26 cellular contexts compared by ENCODE assay signal in genomic region chr2:216540920-216541319, GRCh38. TPM values are rescaled to one million over a fixed set of nuclear protein-coding genes. Genes with fewer than 3 reads are reported as not detected.
A peak's percentile ranks its signal among the peaks of the same experiment; 100 is the strongest.
DNase-seq lines count a peak whose midpoint lies in the region; ATAC-seq and TF ChIP-seq lines count a peak whose summit lies in the region.
"Had no signal": no experiment of that assay in that cellular context is flagged by ENCODE, and none has a peak within 500 bp of the region (broad histone marks: within the 10 kb centered on the region; RNA-seq: fewer than 3 reads in every experiment).

No MANE protein-coding gene starts in this region.

- no peaks in the 10 kb centered on the region for H3K36me3 ChIP-seq in adipocyte (ENCODE audit: control insufficient read depth, insufficient read depth, low read length, severe bottlenecking)
- no peaks in the 10 kb centered on the region for H3K36me3 ChIP-seq in gastroesophageal sphincter
- H3K36me3 ChIP-seq: gastrocnemius medialis, stomach had no signal

- DNase-seq in ELF-1 (ENCODE audit: low read depth, low spot score) (peak; percentile 65), adipocyte (ENCODE audit: low read depth) (peak; percentile 34), osteocyte (ENCODE audit: extremely low spot score, unreplicated experiment) (no peak), endothelial cell (ENCODE audit: low spot score) (no peak), progenitor cell of endocrine pancreas (ENCODE audit: low spot score, unreplicated experiment) (no peak)
- no peak for DNase-seq in activated CD8-positive, alpha-beta memory T cell treated with anti-CD3 and anti-CD28 coated beads for 24 hours
- DNase-seq in activated T-cell treated with anti-CD3 and anti-CD28 coated beads, Interleukin-2, amount 50 U/mL, for 4 hours, result no peak
- DNase-seq: activated naive CD4-positive, alpha-beta T cell treated with anti-CD3 and anti-CD28 coated beads for 36 hours; amniotic stem cell; gastrocnemius medialis; Kasumi-1; mesenchymal stem cell; NCI-H146; NCI-H2107; NCI-H446 treated with DMSO at 0.1 percent for 48 hours; SHP77 treated with DMSO at 0.1 percent for 48 hours; stimulated activated CD4-positive, alpha-beta T cell treated with anti-CD3 and anti-CD28 coated beads, Interleukin-1b, Interleukin-23, amount 100 ng/mL, for 48 hours; stomach; T1000; trophoblast cell had no signal

- H3K36me3 Mint-ChIP-seq in osteocyte (ENCODE audit: unreplicated experiment), result no peaks in the 10 kb centered on the region
- H3K36me3 Mint-ChIP-seq in endothelial cell (ENCODE audit: low read depth, unreplicated experiment), result no peaks in the 10 kb centered on the region
- H3K36me3 Mint-ChIP-seq in activated T-cell treated with anti-CD3 and anti-CD28 coated beads, Interleukin-2, amount 50 U/mL, for 4 hours (ENCODE audit: insufficient read depth), result no peaks in the 10 kb centered on the region
- H3K36me3 Mint-ChIP-seq in progenitor cell of endocrine pancreas (ENCODE audit: insufficient read depth), result no peaks in the 10 kb centered on the region

- ATAC-seq in gastroesophageal sphincter, result no peak
- ATAC-seq in activated T-cell treated with anti-CD3 and anti-CD28 coated beads, Interleukin-2, amount 50 U/mL, for 4 hours, result no peak
- ATAC-seq: WTC11 had no signal

- H3K4me1 Mint-ChIP-seq in osteocyte (ENCODE audit: unreplicated experiment) (peaks cover 59% of the 10 kb centered on the region), endothelial cell (ENCODE audit: unreplicated experiment) (peaks cover 32% of the 10 kb centered on the region), progenitor cell of endocrine pancreas (ENCODE audit: low read depth) (peaks cover 6% of the 10 kb centered on the region)
- H3K4me1 Mint-ChIP-seq in activated T-cell treated with anti-CD3 and anti-CD28 coated beads, Interleukin-2, amount 50 U/mL, for 4 hours (ENCODE audit: low read depth), result no peaks in the 10 kb centered on the region
- H3K4me1 Mint-ChIP-seq: B cell had no signal

- H3K4me3 ChIP-seq in adipocyte (ENCODE audit: low read length) (no peak overlapping the region), gastroesophageal sphincter (no peak overlapping the region)
- H3K4me3 ChIP-seq: gastrocnemius medialis, smooth muscle cell, stomach had no signal

- peaks cover 7% of the 10 kb centered on the region for H3K27me3 ChIP-seq in adipocyte (replicated peaks; ENCODE audit: control insufficient read depth, insufficient read depth, low read length)
- H3K27me3 ChIP-seq in gastroesophageal sphincter, result no peaks in the 10 kb centered on the region
- H3K27me3 ChIP-seq: gastrocnemius medialis, stomach had no signal

- TF ChIP-seq EP300 in gastroesophageal sphincter (IDR thresholded peaks at IDR 0.05), result no peak

- TF ChIP-seq POLR2A in gastroesophageal sphincter (IDR thresholded peaks at IDR 0.05), result no peak

- H3K27ac Mint-ChIP-seq in osteocyte (ENCODE audit: unreplicated experiment) (peak overlapping the region; percentile 92), endothelial cell (ENCODE audit: unreplicated experiment) (no peak overlapping the region), progenitor cell of endocrine pancreas (no peak overlapping the region)
- H3K27ac Mint-ChIP-seq: activated naive CD4-positive, alpha-beta T cell treated with anti-CD3 and anti-CD28 coated beads for 36 hours; activated T-helper 1 cell treated with anti-CD3 and anti-CD28 coated beads, Interleukin-12 subunit alpha, Interleukin-12 subunit beta, Interleukin-2, Interleukin-4 antibody, amounts not matched to agents 30 ng/mL and 10 ng/mL and 1 ng/mL, durations not matched to agents 14 hours and 24 hours and 36 hours; B cell; dendritic cell treated with granulocyte-macrophage colony-stimulating factor and Interleukin-4, amounts not matched to agents 40 ng/mL and 50 ng/mL, for 4 days; WTC11 had no signal

- H3K9me3 ChIP-seq in adipocyte (ENCODE audit: control insufficient read depth, low read length) (no peaks in the 10 kb centered on the region), gastroesophageal sphincter (no peaks in the 10 kb centered on the region)
- H3K9me3 ChIP-seq: gastrocnemius medialis, stomach had no signal

- TF ChIP-seq CTCF in gastroesophageal sphincter (IDR thresholded peaks at IDR 0.05) (no peak), osteocyte (IDR thresholded peaks at IDR 0.05) (no peak), endothelial cell (IDR thresholded peaks at IDR 0.05; ENCODE audit: unreplicated experiment) (no peak), progenitor cell of endocrine pancreas (IDR thresholded peaks at IDR 0.05; ENCODE audit: unreplicated experiment) (no peak)

- H3K9me3 Mint-ChIP-seq in osteocyte (ENCODE audit: unreplicated experiment) (no peaks in the 10 kb centered on the region), endothelial cell (ENCODE audit: unreplicated experiment) (no peaks in the 10 kb centered on the region), progenitor cell of endocrine pancreas (ENCODE audit: low read depth) (no peaks in the 10 kb centered on the region)
- H3K9me3 Mint-ChIP-seq in activated T-cell treated with anti-CD3 and anti-CD28 coated beads, Interleukin-2, amount 50 U/mL, for 4 hours, result no peaks in the 10 kb centered on the region
- H3K9me3 Mint-ChIP-seq: activated naive CD4-positive, alpha-beta T cell treated with anti-CD3 and anti-CD28 coated beads for 36 hours; activated T-helper 1 cell treated with anti-CD3 and anti-CD28 coated beads, Interleukin-12 subunit alpha, Interleukin-12 subunit beta, Interleukin-2, Interleukin-4 antibody, amounts not matched to agents 30 ng/mL and 10 ng/mL and 1 ng/mL, durations not matched to agents 14 hours and 24 hours and 36 hours; dendritic cell treated with granulocyte-macrophage colony-stimulating factor and Interleukin-4, amounts not matched to agents 40 ng/mL and 50 ng/mL, for 4 days had no signal

- H3K27ac ChIP-seq in gastroesophageal sphincter, result peak overlapping the region; percentile 26 to 86 (median 80)
- H3K27ac ChIP-seq: gastrocnemius medialis had no signal

- H3K4me1 ChIP-seq in adipocyte (ENCODE audit: control insufficient read depth, insufficient read depth, low read length) (peaks cover 15% of the 10 kb centered on the region), gastroesophageal sphincter (peaks cover 8 to 45% (median 26%) of the 10 kb centered on the region in 3 donors)

- no peak overlapping the region for H3K9ac ChIP-seq in adipocyte (ENCODE audit: low read length)

- 20% methylated on average over 6 of the region's 6 CpGs; no CpG with 5 or more reads in 1 of the 2 donors for WGBS in gastroesophageal sphincter (ENCODE audit: low coverage in 1 of 2), 2 donors

- H3K4me3 Mint-ChIP-seq in osteocyte (ENCODE audit: unreplicated experiment) (no peak overlapping the region), endothelial cell (ENCODE audit: unreplicated experiment) (no peak overlapping the region), progenitor cell of endocrine pancreas (ENCODE audit: low read depth) (no peak overlapping the region)
- no peak overlapping the region for H3K4me3 Mint-ChIP-seq in activated T-cell treated with anti-CD3 and anti-CD28 coated beads, Interleukin-2, amount 50 U/mL, for 4 hours
- H3K4me3 Mint-ChIP-seq: activated naive CD4-positive, alpha-beta T cell treated with anti-CD3 and anti-CD28 coated beads for 36 hours; activated T-helper 1 cell treated with anti-CD3 and anti-CD28 coated beads, Interleukin-12 subunit alpha, Interleukin-12 subunit beta, Interleukin-2, Interleukin-4 antibody, amounts not matched to agents 30 ng/mL and 10 ng/mL and 1 ng/mL, durations not matched to agents 14 hours and 24 hours and 36 hours; B cell; dendritic cell treated with granulocyte-macrophage colony-stimulating factor and Interleukin-4, amounts not matched to agents 40 ng/mL and 50 ng/mL, for 4 days; WTC11 had no signal

- H3K27me3 Mint-ChIP-seq in osteocyte (ENCODE audit: unreplicated experiment) (no peaks in the 10 kb centered on the region), endothelial cell (ENCODE audit: unreplicated experiment) (peaks cover 13% of the 10 kb centered on the region), progenitor cell of endocrine pancreas (peaks cover 13% of the 10 kb centered on the region)
- peaks cover 12% of the 10 kb centered on the region for H3K27me3 Mint-ChIP-seq in activated T-cell treated with anti-CD3 and anti-CD28 coated beads, Interleukin-2, amount 50 U/mL, for 4 hours (ENCODE audit: low read depth)

RNA-seq across cellular contexts. Expression of gene RPL37A, which starts 42.3 kb away (rescaled TPM):
- total RNA-seq in gastroesophageal sphincter (1,000 to 10,000 TPM; 1,140 to 1,987 (median 1,653) TPM), osteocyte (2,580 and 2,608 TPM in 2 replicates), endothelial cell (ENCODE audit: unreplicated experiment) (2,729 TPM), progenitor cell of endocrine pancreas (2,606 and 2,721 TPM in 2 replicates)
- total RNA-seq in activated T-cell treated with anti-CD3 and anti-CD28 coated beads, Interleukin-2, amount 50 U/mL, for 4 hours, result 1,000 to 10,000 TPM; 4,221 to 4,335 (median 4,249) TPM

Comparison
In these comparisons a context has a peak if more than half of its experiments do, and no peak if none do; other contexts are left out.
1. DNase-seq: peak in ELF-1 (single experiment) and adipocyte (single experiment); none in osteocyte (single experiment), activated CD8-positive, alpha-beta memory T cell treated with anti-CD3 and anti-CD28 coated beads for 24 hours (single experiment), endothelial cell (single experiment), activated T-cell treated with anti-CD3 and anti-CD28 coated beads, Interleukin-2, amount 50 U/mL, for 4 hours (single experiment) and progenitor cell of endocrine pancreas (single experiment).